26 cellular contexts compared by ENCODE assay signal in the genomic region with DNA sequence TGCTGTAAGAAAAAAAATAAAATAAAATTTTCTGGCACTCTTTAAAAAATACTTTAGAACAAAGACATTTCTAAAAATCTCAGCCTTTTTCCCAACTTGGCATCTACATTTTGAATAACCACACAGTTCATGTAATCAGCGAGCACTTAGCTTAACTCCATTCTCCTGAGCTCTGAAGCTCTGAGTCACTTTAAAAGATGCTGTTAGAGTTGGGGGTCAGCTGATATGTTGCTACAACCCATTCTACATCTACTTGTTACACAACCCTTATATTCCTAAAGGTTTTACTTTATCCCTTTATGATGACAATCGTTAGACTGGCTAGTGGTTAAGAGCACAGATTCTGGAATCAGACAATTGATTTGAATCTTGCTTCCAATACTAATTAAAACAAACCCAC. TPM values are rescaled to one million over a fixed set of nuclear protein-coding genes. Genes with fewer than 3 reads are reported as not detected.
DNase-seq lines count a peak whose midpoint lies in the region; ATAC-seq, FAIRE-seq and TF ChIP-seq lines count a peak whose summit lies in the region.
"Had no signal": no experiment of that assay in that cellular context is flagged by ENCODE, and none has a peak within 500 bp of the region (broad histone marks: within the 10 kb centered on the region; RNA-seq: fewer than 3 reads in every experiment).

No MANE protein-coding gene starts in this region.

- ATAC-seq in thoracic aorta (ENCODE audit: insufficient number of reproducible peaks, low FRiP score, low read depth) (no peak), HG03432 (IDR thresholded peaks at IDR 0.05; ENCODE audit: unreplicated experiment) (no peak)
- ATAC-seq: GM12878, Right ventricle myocardium inferior had no signal

- H3K4me1 ChIP-seq in keratinocyte (ENCODE audit: control insufficient read depth, extremely low read depth, insufficient read depth, low read length) (peaks cover 6% of the 10 kb centered on the region), thoracic aorta (ENCODE audit: control insufficient read depth in 1 of 2, low read depth in 2 of 2) (peaks cover 17 to 67% of the 10 kb centered on the region in 2 donors)
- no peaks in the 10 kb centered on the region for H3K4me1 ChIP-seq in effector memory CD4-positive, alpha-beta T cell (ENCODE audit: control insufficient read depth, insufficient read depth, low read length, poor library complexity, severe bottlenecking)

- H3K27me3 ChIP-seq in keratinocyte (ENCODE audit: control insufficient read depth, extremely low read depth, insufficient read depth, low read length), result no peaks in the 10 kb centered on the region
- H3K27me3 ChIP-seq in thoracic aorta (replicated peaks; ENCODE audit: insufficient read depth), result no peaks in the 10 kb centered on the region
- H3K27me3 ChIP-seq in effector memory CD4-positive, alpha-beta T cell (replicated peaks; ENCODE audit: control insufficient read depth, insufficient read depth, low read length, poor library complexity, severe bottlenecking), result no peaks in the 10 kb centered on the region
- H3K27me3 ChIP-seq: cardiac muscle cell, ovary had no signal

- H3K27ac ChIP-seq in keratinocyte (ENCODE audit: control insufficient read depth, insufficient read depth, low read length) (no peak overlapping the region), thoracic aorta (peak overlapping the region; percentile 46 to 50)
- H3K27ac ChIP-seq in effector memory CD4-positive, alpha-beta T cell (ENCODE audit: insufficient read depth, low read length, poor library complexity, severe bottlenecking), result no peak overlapping the region
- H3K27ac ChIP-seq: cardiac muscle cell, ovary had no signal

- H3K36me3 ChIP-seq in keratinocyte (ENCODE audit: control insufficient read depth in 2 of 2, extremely low read depth in 1 of 2, insufficient read depth in 2 of 2, low read length in 2 of 2), result no peaks in the 10 kb centered on the region
- H3K36me3 ChIP-seq in thoracic aorta, result no peaks in the 10 kb centered on the region
- H3K36me3 ChIP-seq in effector memory CD4-positive, alpha-beta T cell (ENCODE audit: control insufficient read depth, insufficient read depth, low read length), result no peaks in the 10 kb centered on the region
- H3K36me3 ChIP-seq: cardiac muscle cell, ovary had no signal

- no peak overlapping the region for H3K9ac ChIP-seq in keratinocyte (ENCODE audit: control insufficient read depth, extremely low read depth, insufficient read depth, low read length)

- H3K9me3 ChIP-seq in keratinocyte (ENCODE audit: control insufficient read depth, low read depth, low read length) (no peaks in the 10 kb centered on the region), thoracic aorta (no peaks in the 10 kb centered on the region)
- H3K9me3 ChIP-seq in effector memory CD4-positive, alpha-beta T cell (ENCODE audit: control insufficient read depth, low read length), result no peaks in the 10 kb centered on the region
- H3K9me3 ChIP-seq: ovary had no signal

- H3K4me3 ChIP-seq in choroid plexus epithelial cell (ENCODE audit: low read depth, low read length), result no peak overlapping the region
- H3K4me3 ChIP-seq in keratinocyte (ENCODE audit: control insufficient read depth in 2 of 3, extremely low read depth in 1 of 3, insufficient read depth in 2 of 3, low read depth in 1 of 3, low read length in 3 of 3), result no peak overlapping the region
- H3K4me3 ChIP-seq in thoracic aorta, result no peak overlapping the region
- H3K4me3 ChIP-seq in effector memory CD4-positive, alpha-beta T cell (ENCODE audit: insufficient read depth, low read depth, low read length, poor library complexity, severe bottlenecking), result no peak overlapping the region
- H3K4me3 ChIP-seq: cardiac muscle cell, GM12878, ovary had no signal

- no peaks in the 10 kb centered on the region for H3K9me1 ChIP-seq in keratinocyte (ENCODE audit: control insufficient read depth, extremely low read depth, insufficient read depth, low read length)

- DNase-seq in NCI-H226, result peak; percentile 59
- peak; percentile 74 for DNase-seq in choroid plexus epithelial cell (ENCODE audit: low read depth)
- no peak for DNase-seq in keratinocyte (ENCODE audit: low read depth, low spot score)
- DNase-seq in thoracic aorta (ENCODE audit: low spot score), result no peak
- no peak for DNase-seq in RCC 7860 (ENCODE audit: low spot score)
- DNase-seq in inferior parietal cortex (ENCODE audit: extremely low spot score), result no peak
- DNase-seq in effector memory CD4-positive, alpha-beta T cell, result no peak
- DNase-seq: activated B cell treated with CpG ODN at 0.5 μM for 24 hours; activated CD4-positive, alpha-beta memory T cell treated with anti-CD3 and anti-CD28 coated beads, Interleukin-2, amount 10 ng/mL, durations not matched to agents 7 days and 5 days; activated effector memory CD4-positive, alpha-beta T cell treated with anti-CD3 and anti-CD28 coated beads, Interleukin-2, amount 50 U/mL, for 16 hours; activated T-cell treated with anti-CD3 and anti-CD28 coated beads for 4 hours; CD8-positive, alpha-beta memory T cell; DMS153; naive B cell; NCI-H1048; NCI-H187 treated with DMSO at 0.1 percent for 48 hours; NCI-H2227 treated with DMSO at 0.1 percent for 48 hours; NCI-H774; ovary; right cardiac atrium; stimulated activated CD8-positive, alpha-beta memory T cell treated with anti-CD3 and anti-CD28 coated beads, Interleukin-4, amount 100 ng/mL, for 48 hours; T1000 had no signal

- H4K20me1 ChIP-seq in keratinocyte (ENCODE audit: control insufficient read depth, extremely low read depth, insufficient read depth, low read length), result no peaks in the 10 kb centered on the region

- dilution Hi-C loops in keratinocyte (cut with MboI; ENCODE audit: extremely low pct_ligation_motif_present, low sequenced_read_pairs), result no loop called here

- no peak for TF ChIP-seq CTCF in choroid plexus epithelial cell (conservative IDR thresholded peaks at IDR 0.05; ENCODE audit: low read depth, low read length)
- no peak for TF ChIP-seq CTCF in keratinocyte (optimal IDR thresholded peaks at IDR 0.05 in 1 of 3, IDR thresholded peaks at IDR 0.05 in 1 of 3, conservative IDR thresholded peaks at IDR 0.05 in 1 of 3; ENCODE audit: extremely low read depth in 1 of 3, insufficient read depth in 2 of 3, low read length in 3 of 3)
- TF ChIP-seq CTCF in thoracic aorta (IDR thresholded peaks at IDR 0.05), result no peak

- H3K79me2 ChIP-seq in keratinocyte (ENCODE audit: control insufficient read depth, insufficient read depth, low read length), result no peaks in the 10 kb centered on the region

- H2AFZ ChIP-seq in keratinocyte (ENCODE audit: control insufficient read depth, low read length), result no peak overlapping the region

- FAIRE-seq in keratinocyte (lab: Jason Lieb, UNC) (peak; percentile 76), RCC 7860 (lab: Jason Lieb, UNC) (no peak)
- FAIRE-seq: GM12878 had no signal

- H3K4me2 ChIP-seq in keratinocyte (ENCODE audit: control insufficient read depth, extremely low read depth, insufficient read depth, low read depth, low read length), result no peak overlapping the region

RNA-seq across cellular contexts. Expression of a gene that starts 48.3 kb away (rescaled TPM):
- polyA plus RNA-seq in keratinocyte, result 1.0 to 1.5 TPM (median 1.2 TPM) in 3 replicates
- 1.4 TPM for polyA plus RNA-seq in keratinocyte (2011; ENCODE audit: low read depth)
- polyA plus RNA-seq in keratinocyte (2011; cell fraction: cytosol; rRNA removed), result 0.86 and 0.95 TPM in 2 replicates
- polyA plus RNA-seq in keratinocyte (2011; cell fraction: nucleus; rRNA removed), result 2.0 and 3.1 TPM in 2 replicates
- polyA plus RNA-seq in keratinocyte (2012; ENCODE audit: low replicate concordance), result 1.5 and 2.0 TPM in 2 replicates
- 0.59 to 1.4 TPM (median 1.3 TPM) in 3 replicates for polyA minus RNA-seq in keratinocyte
- polyA minus RNA-seq in keratinocyte (2011; cell fraction: cytosol; rRNA and poly(A)+ RNA removed), result 1.2 TPM
- 2.2 and 6.7 TPM in 2 replicates for polyA minus RNA-seq in keratinocyte (2011; cell fraction: nucleus; rRNA and poly(A)+ RNA removed)
- 100 to 1,000 TPM in 1 of 2 donors, 10 to 100 TPM in 1; 67.1 to 165 TPM for total RNA-seq in thoracic aorta
- polyA plus RNA-seq: CD8-positive, alpha-beta memory T cell had no signal

Comparison
In these comparisons a context has a peak if more than half of its experiments do, and no peak if none do; other contexts are left out.
1. DNase-seq: peak in NCI-H226 (single experiment) and choroid plexus epithelial cell (single experiment); none in keratinocyte (single experiment), thoracic aorta (single experiment), RCC 7860 (single experiment), inferior parietal cortex (single experiment) and effector memory CD4-positive, alpha-beta T cell (0 of 3).
2. H3K27ac ChIP-seq: peak in thoracic aorta (2 of 2); none in keratinocyte (single experiment) and effector memory CD4-positive, alpha-beta T cell (single experiment).